ENCODE assay signal across 1 cellular context in the genomic region with DNA sequence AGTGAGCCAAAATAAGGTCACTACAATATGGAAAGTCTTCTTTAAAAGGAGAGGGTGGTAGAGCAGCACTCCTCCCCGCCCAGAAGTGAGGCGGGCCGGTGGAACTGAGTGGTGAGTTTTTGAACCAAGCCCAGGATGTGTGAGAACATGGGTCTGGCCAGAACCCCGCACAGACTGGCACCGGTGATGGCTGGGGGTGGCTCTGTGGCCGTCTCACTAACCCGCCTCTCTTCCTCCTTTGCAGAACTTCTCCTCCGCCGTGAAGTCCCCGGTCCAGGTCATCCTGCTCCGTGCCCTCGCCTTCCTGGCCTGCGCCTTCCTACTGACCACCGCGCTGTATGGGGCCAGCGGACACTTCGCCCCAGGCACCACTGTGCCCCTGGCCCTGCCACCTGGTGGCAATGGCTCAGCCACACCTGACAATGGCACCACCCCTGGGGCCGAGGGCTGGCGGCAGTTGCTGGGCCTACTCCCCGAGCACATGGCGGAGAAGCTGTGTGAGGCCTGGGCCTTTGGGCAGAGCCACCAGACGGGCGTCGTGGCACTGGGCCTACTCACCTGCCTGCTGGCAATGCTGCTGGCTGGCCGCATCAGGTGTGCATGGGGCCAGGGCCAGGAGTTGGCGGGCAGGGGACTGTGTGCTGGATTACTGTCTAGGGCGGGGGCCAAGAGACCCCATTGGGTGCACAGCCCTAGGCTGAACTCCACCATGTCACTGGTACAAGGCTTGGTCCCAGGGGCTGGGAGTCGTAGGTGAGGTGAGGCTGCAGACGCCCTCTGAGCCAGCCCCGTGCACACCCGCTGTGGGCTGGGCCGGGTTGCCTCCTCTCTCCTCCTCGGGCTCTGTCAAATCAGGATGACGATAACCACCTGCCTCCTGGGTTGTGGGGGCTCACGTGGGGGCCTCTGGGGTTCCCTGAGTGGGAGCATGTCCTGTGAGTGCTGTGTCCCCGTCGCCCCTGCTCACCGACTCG.
TF ChIP-seq lines count a peak whose summit lies in the region.

No MANE protein-coding gene starts in this region.

TF ChIP-seq in K562, 482 proteins besides CTCF, POLR2A, EP300 and RAD21:
- no peak for TF ChIP-seq ESRRB (CRISPR knock-in tag; IDR thresholded peaks at IDR 0.05; ENCODE audit: borderline replicate concordance)
- TF ChIP-seq RBFOX2 (IDR thresholded peaks at IDR 0.05; ENCODE audit: low read depth, low read length), result peak; percentile 23; the same call in 1 of the 2 replicates
- TF ChIP-seq RBM25 (IDR thresholded peaks at IDR 0.05; ENCODE audit: low read depth, low read length, severe bottlenecking), result no peak
- TF ChIP-seq NR3C1 (CRISPR knock-in tag; IDR thresholded peaks at IDR 0.05), result no peak
- TF ChIP-seq POLR2G (IDR thresholded peaks at IDR 0.05; ENCODE audit: low read depth, low read length), result peak; percentile 12; the same call in 1 of the 2 replicates
- no peak for TF ChIP-seq PCBP2 (IDR thresholded peaks at IDR 0.05; ENCODE audit: low read depth, low read length, poor library complexity, severe bottlenecking)
TF ChIP-seq in K562: peak in this region for 2.
